Comparison of ENCODE assay signal across 9 cellular contexts in the genomic region with DNA sequence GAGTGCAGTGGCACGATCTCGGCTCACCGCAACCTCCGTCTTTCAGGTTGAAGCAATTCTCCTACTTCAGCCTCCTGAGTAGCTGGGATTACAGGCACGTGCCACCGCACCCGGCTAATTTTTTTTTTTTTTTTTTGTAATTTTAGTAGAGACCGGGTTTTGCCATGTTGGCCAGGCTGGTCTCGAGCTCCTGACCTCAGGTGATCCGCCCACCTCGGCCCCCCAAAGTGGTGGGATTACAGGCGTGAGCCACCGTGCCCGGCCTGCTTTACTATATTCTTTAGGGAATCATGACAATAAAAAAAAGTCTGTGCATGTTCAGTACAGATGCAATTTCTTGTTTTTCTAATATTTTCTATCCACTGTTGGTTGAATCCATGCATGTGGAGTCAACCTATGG. TPM values are rescaled to one million over a fixed set of nuclear protein-coding genes. Genes with fewer than 3 reads are reported as not detected.
"Had no signal": no experiment of that assay in that cellular context is flagged by ENCODE, and none has a peak within 500 bp of the region (broad histone marks: within the 10 kb centered on the region; RNA-seq: fewer than 3 reads in every experiment).

No MANE protein-coding gene starts in this region.

RNA-seq across cellular contexts. Expression of a gene that starts 12.6 kb away (rescaled TPM):
- total RNA-seq: natural killer cell treated with Interleukin-12 subunit alpha and Interleukin-12 subunit beta and Interleukin-15 and Interleukin-18, amount 100 ng/mL, for 72 hours; osteoblast; renal cortical epithelial cell; sciatic nerve; smooth muscle cell; subcutaneous adipose tissue; temporal lobe; tibial nerve; vagina had no signal
